In genomic region chr6:42136508-42137191, GRCh38 we compare ENCODE assay signal across 9 cellular contexts. TPM values are rescaled to one million over a fixed set of nuclear protein-coding genes. Genes with fewer than 3 reads are reported as not detected.
A peak's percentile ranks its signal among the peaks of the same experiment; 100 is the strongest.
DNase-seq lines count a peak whose midpoint lies in the region; ATAC-seq and TF ChIP-seq lines count a peak whose summit lies in the region.
"Had no signal": no experiment of that assay in that cellular context is flagged by ENCODE, and none has a peak within 500 bp of the region (broad histone marks: within the 10 kb centered on the region; RNA-seq: fewer than 3 reads in every experiment).

No MANE protein-coding gene starts in this region.

- no peaks in the 10 kb centered on the region for H3K27me3 ChIP-seq in OCI-LY3 (ENCODE audit: low read depth, low read length)

- H2AFZ ChIP-seq in OCI-LY3 (ENCODE audit: low read depth, low read length), result peak overlapping the region; percentile 98

- H3K27me3 Mint-ChIP-seq in nephron (ENCODE audit: low read depth), result peaks cover 17% of the 10 kb centered on the region

- peak overlapping the region; percentile 83 for H3K27ac ChIP-seq in OCI-LY3 (ENCODE audit: low read length)

- H3K4me1 Mint-ChIP-seq in nephron, result peaks cover 38% of the 10 kb centered on the region

- peak overlapping the region; percentile 72 for H3K4me3 ChIP-seq in OCI-LY3 (ENCODE audit: low read length)

- peaks cover 37% of the 10 kb centered on the region for H3K4me1 ChIP-seq in OCI-LY3 (ENCODE audit: low read length)

- no peaks in the 10 kb centered on the region for H3K9me3 Mint-ChIP-seq in nephron

- H3K79me2 ChIP-seq in OCI-LY3 (ENCODE audit: low read length), result no peaks in the 10 kb centered on the region

- peak overlapping the region in 2 of 3 experiments; percentile 24 to 45 for H3K4me3 Mint-ChIP-seq in nephron

- ATAC-seq in GM18868 (IDR thresholded peaks at IDR 0.05; ENCODE audit: unreplicated experiment), result peak; percentile 60

- H3K9me3 ChIP-seq in OCI-LY3 (ENCODE audit: insufficient read depth, low read length), result no peaks in the 10 kb centered on the region

- DNase-seq in A172 (ENCODE audit: low spot score), result peak; percentile 82
- DNase-seq in cerebellar cortex (ENCODE audit: low spot score), result peak; percentile 62
- DNase-seq in DMS53 treated with DMSO at 0.1 percent for 48 hours (lab: John Stamatoyannopoulos, UW; ENCODE audit: unreplicated experiment), result no peak
- no peak for DNase-seq in NCI-H1048 (lab: John Stamatoyannopoulos, UW)
- no peak for DNase-seq in NCI-H748 treated with DMSO at 0.1 percent for 48 hours (lab: John Stamatoyannopoulos, UW)
- DNase-seq: left cardiac atrium had no signal

- H3K4me2 ChIP-seq in OCI-LY3 (ENCODE audit: low read length), result peak overlapping the region; percentile 90

- no peaks in the 10 kb centered on the region for H4K20me1 ChIP-seq in OCI-LY3 (ENCODE audit: insufficient read depth, low read length)

- TF ChIP-seq CTCF in OCI-LY3 (IDR thresholded peaks at IDR 0.05; ENCODE audit: low read depth, low read length) (peak; percentile 87), nephron (IDR thresholded peaks at IDR 0.05; ENCODE audit: unreplicated experiment in 3 of 3) (peak in 2 of 3 experiments; percentile 19 to 47)

- peak overlapping the region; percentile 31 to 90 (median 76) for H3K27ac Mint-ChIP-seq in nephron

- H3K9ac ChIP-seq in OCI-LY3 (ENCODE audit: low read length), result peak overlapping the region; percentile 74

- H3K36me3 ChIP-seq in OCI-LY3 (replicated peaks; ENCODE audit: low read depth, low read length), result no peaks in the 10 kb centered on the region

- H3K36me3 Mint-ChIP-seq in nephron (ENCODE audit: low read depth), result no peaks in the 10 kb centered on the region

RNA-seq across cellular contexts. Expression of gene C6orf132, which starts 5.8 kb away (rescaled TPM):
- total RNA-seq in A172 (2014; rRNA removed; shearing (Covaris generic)), result 0.02 TPM in 1 of 2 replicates, not detected in the other

RNA-seq across cellular contexts. Expression of gene GUCA1A, which starts 36.5 kb away (rescaled TPM):
- total RNA-seq in A172 (2014; rRNA removed; shearing (Covaris generic)), result not detected in 2 replicates
- total RNA-seq: left cardiac atrium had no signal

RNA-seq across cellular contexts. Expression of gene GUCA1B, which starts 58.1 kb away (rescaled TPM):
- total RNA-seq in A172 (2014; rRNA removed; shearing (Covaris generic)), result not detected in 2 replicates

Comparison
In these comparisons a context has a peak if more than half of its experiments do, and no peak if none do; other contexts are left out.
1. DNase-seq: peak in A172 (single experiment) and cerebellar cortex (single experiment); none in DMS53 treated with DMSO at 0.1 percent for 48 hours (single experiment), NCI-H1048 (single experiment) and NCI-H748 treated with DMSO at 0.1 percent for 48 hours (single experiment).